Comparison of ENCODE assay signal across 8 cellular contexts in the genomic region with DNA sequence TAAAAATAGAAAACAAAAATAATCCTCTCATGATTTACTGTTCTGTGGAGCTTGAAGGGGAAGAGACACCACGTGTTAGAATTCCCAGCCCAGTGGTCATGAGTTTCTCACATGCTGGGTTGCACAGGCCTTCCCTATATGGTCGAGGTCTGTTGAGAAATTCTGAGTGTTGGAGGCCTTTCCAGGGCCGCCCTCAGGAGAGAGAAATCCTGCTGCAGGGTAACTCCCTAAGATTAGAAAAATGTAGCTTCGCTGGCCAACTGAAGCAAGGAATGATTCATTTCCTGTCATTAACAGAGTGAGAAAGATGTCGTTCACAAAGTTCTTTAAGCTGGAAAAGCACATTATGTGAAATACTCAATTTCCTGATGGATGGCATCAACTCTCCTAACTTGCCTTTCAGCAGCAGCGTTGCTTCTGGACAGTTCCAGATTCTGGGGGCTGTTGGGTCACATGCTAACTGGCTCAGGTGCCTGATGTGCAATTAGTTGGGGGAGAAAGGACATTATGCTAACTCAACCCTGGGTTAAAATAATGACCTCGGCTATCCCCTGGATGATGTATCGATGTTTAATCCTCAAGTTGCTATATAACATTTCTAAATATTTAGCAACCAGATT.
DNase-seq lines count a peak whose midpoint lies in the region; ATAC-seq and TF ChIP-seq lines count a peak whose summit lies in the region.

No MANE protein-coding gene starts in this region.

- no peak overlapping the region for H3K4me3 ChIP-seq in RWPE2 (ENCODE audit: severe bottlenecking)

- peak overlapping the region in 1 of 2 donors; percentile 85 for H3K27ac Mint-ChIP-seq in effector memory CD8-positive, alpha-beta T cell

- H3K36me3 Mint-ChIP-seq in effector memory CD8-positive, alpha-beta T cell (ENCODE audit: insufficient read depth): no peaks in the 10 kb centered on the region

- no peak overlapping the region for H3K4me3 Mint-ChIP-seq in effector memory CD8-positive, alpha-beta T cell

- CTCF ChIA-PET in HEK293T (lab: Yijun Ruan, JAX): no interaction called here

- DNase-seq in Daoy (ENCODE audit: low read depth) (peak; percentile 86), RWPE2 (ENCODE audit: low spot score) (peak; percentile 80), foreskin melanocyte (peak; percentile 95), sciatic nerve (ENCODE audit: low spot score) (peak; percentile 80), HUDEP-2 (lab: John Stamatoyannopoulos, UW; ENCODE audit: unreplicated experiment in 76 of 76) (no peak), HEK293T (ENCODE audit: extremely low spot score) (no peak)
- no peak for DNase-seq in effector memory CD8-positive, alpha-beta T cell

- TF ChIP-seq CTCF in RWPE2 (IDR thresholded peaks at IDR 0.05; ENCODE audit: poor library complexity, severe bottlenecking): no peak

- H3K4me1 Mint-ChIP-seq in effector memory CD8-positive, alpha-beta T cell (ENCODE audit: low read depth in 2 of 2): peaks cover 16 to 23% of the 10 kb centered on the region in 2 donors

- H3K27me3 ChIP-seq in RWPE2 (ENCODE audit: insufficient read depth, poor library complexity, severe bottlenecking): no peaks in the 10 kb centered on the region

- ATAC-seq in RWPE2 (ENCODE audit: low read depth) (peak; percentile 97), sciatic nerve (peak; percentile 91), GM21723 (IDR thresholded peaks at IDR 0.05; ENCODE audit: unreplicated experiment) (no peak)
- no peak for ATAC-seq in effector memory CD8-positive, alpha-beta T cell (replicated peaks)

- peaks cover 30% of the 10 kb centered on the region for H3K4me1 ChIP-seq in RWPE2 (ENCODE audit: insufficient read depth, poor library complexity, severe bottlenecking)

- H3K9me3 ChIP-seq in RWPE2 (ENCODE audit: severe bottlenecking): no peaks in the 10 kb centered on the region

- H3K9me3 Mint-ChIP-seq in effector memory CD8-positive, alpha-beta T cell: peaks cover 0 to 8% of the 10 kb centered on the region in 2 donors

- H3K36me3 ChIP-seq in RWPE2 (ENCODE audit: low read depth): no peaks in the 10 kb centered on the region

- POLR2A ChIA-PET in HEK293T (lab: Yijun Ruan, JAX): no interaction called here

- peak overlapping the region; percentile 89 for H3K27ac ChIP-seq in RWPE2 (ENCODE audit: poor library complexity, severe bottlenecking)

- H3K27me3 Mint-ChIP-seq in effector memory CD8-positive, alpha-beta T cell: peaks cover 0 to 10% of the 10 kb centered on the region in 2 donors

- intact Hi-C loops in sciatic nerve (cut with DNase I): no loop called here

TF ChIP-seq in HEK293T, 16 proteins besides CTCF, POLR2A, EP300 and RAD21:
- no peak for TF ChIP-seq SUZ12 (IDR thresholded peaks at IDR 0.05)
- TF ChIP-seq, protein P1, sequence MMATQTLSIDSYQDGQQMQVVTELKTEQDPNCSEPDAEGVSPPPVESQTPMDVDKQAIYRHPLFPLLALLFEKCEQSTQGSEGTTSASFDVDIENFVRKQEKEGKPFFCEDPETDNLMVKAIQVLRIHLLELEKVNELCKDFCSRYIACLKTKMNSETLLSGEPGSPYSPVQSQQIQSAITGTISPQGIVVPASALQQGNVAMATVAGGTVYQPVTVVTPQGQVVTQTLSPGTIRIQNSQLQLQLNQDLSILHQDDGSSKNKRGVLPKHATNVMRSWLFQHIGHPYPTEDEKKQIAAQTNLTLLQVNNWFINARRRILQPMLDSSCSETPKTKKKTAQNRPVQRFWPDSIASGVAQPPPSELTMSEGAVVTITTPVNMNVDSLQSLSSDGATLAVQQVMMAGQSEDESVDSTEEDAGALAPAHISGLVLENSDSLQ (IDR thresholded peaks at IDR 0.05): no peak
- TF ChIP-seq TARDBP (IDR thresholded peaks at IDR 0.05): no peak
- no peak for TF ChIP-seq LEF1 (IDR thresholded peaks at IDR 0.05; ENCODE audit: borderline replicate concordance)
- no peak for TF ChIP-seq FOXM1 (IDR thresholded peaks at IDR 0.05; ENCODE audit: borderline replicate concordance)
- no peak for TF ChIP-seq NFRKB (IDR thresholded peaks at IDR 0.05)
- TF ChIP-seq ARNT (IDR thresholded peaks at IDR 0.05): no peak
- no peak for TF ChIP-seq FOXK2 (IDR thresholded peaks at IDR 0.05)
- no peak for TF ChIP-seq BHLHE40 (IDR thresholded peaks at IDR 0.05; ENCODE audit: borderline replicate concordance)
- no peak for TF ChIP-seq L3MBTL2 (conservative IDR thresholded peaks at IDR 0.05)
- no peak for TF ChIP-seq CTBP1 (IDR thresholded peaks at IDR 0.05; ENCODE audit: borderline replicate concordance)
- TF ChIP-seq SP1 (IDR thresholded peaks at IDR 0.05): no peak
- TF ChIP-seq ELF4 (IDR thresholded peaks at IDR 0.05): no peak
- TF ChIP-seq FOXA1 (IDR thresholded peaks at IDR 0.05): no peak

Comparison
In these comparisons a context has a peak if more than half of its experiments do, and no peak if none do; other contexts are left out.
1. DNase-seq: peak in Daoy (single experiment), RWPE2 (single experiment), foreskin melanocyte (single experiment) and sciatic nerve (single experiment); none in effector memory CD8-positive, alpha-beta T cell (0 of 3), HUDEP-2 (0 of 76) and HEK293T (single experiment).
2. ATAC-seq: peak in RWPE2 (single experiment) and sciatic nerve (single experiment); none in effector memory CD8-positive, alpha-beta T cell (single experiment) and GM21723 (single experiment).